8 cellular contexts compared by ENCODE assay signal in genomic region chr12:62192486-62193250, GRCh38.
DNase-seq lines count a peak whose midpoint lies in the region; ATAC-seq and TF ChIP-seq lines count a peak whose summit lies in the region.

No MANE protein-coding gene starts in this region.

- H3K9me2 ChIP-seq in DOHH2 (replicated peaks; ENCODE audit: control insufficient read depth, low read length): no peaks in the 10 kb centered on the region

- H3K4me3 ChIP-seq in DOHH2 (ENCODE audit: low read length): peak overlapping the region; percentile 71
- peak overlapping the region; percentile 62 for H3K4me3 ChIP-seq in HUES64 (ENCODE audit: low read length)
- peak overlapping the region in 3 of 4 experiments; percentile 38 to 58 (median 54) for H3K4me3 ChIP-seq in fibroblast of lung (replicated peaks in 1 of 4; ENCODE audit: control extremely low read depth in 1 of 4, insufficient read depth in 1 of 4, low read depth in 3 of 4, low read length in 4 of 4)
- peak overlapping the region; percentile 85 for H3K4me3 ChIP-seq in thoracic aorta

- peak overlapping the region; percentile 64 to 95 (median 86) for H3K4me3 Mint-ChIP-seq in naive B cell

- H3K4me1 Mint-ChIP-seq in naive B cell: peaks cover 31 to 39% (median 33%) of the 10 kb centered on the region in 3 donors

- peaks cover 33% of the 10 kb centered on the region for H3K27me3 ChIP-seq in DOHH2 (ENCODE audit: control insufficient read depth, low read length)
- peaks cover 45% of the 10 kb centered on the region for H3K27me3 ChIP-seq in HUES64 (ENCODE audit: insufficient read depth, low read length)
- peaks cover 26% of the 10 kb centered on the region for H3K27me3 ChIP-seq in fibroblast of lung (ENCODE audit: control insufficient read depth, insufficient read depth, low read length)
- no peaks in the 10 kb centered on the region for H3K27me3 ChIP-seq in thoracic aorta (replicated peaks; ENCODE audit: insufficient read depth)

- no peak overlapping the region for H3K27ac Mint-ChIP-seq in naive B cell

- peaks cover 25 to 34% (median 31%) of the 10 kb centered on the region in 3 donors for H3K27me3 Mint-ChIP-seq in naive B cell

- H3K4me2 ChIP-seq in DOHH2 (ENCODE audit: low read length): peak overlapping the region; percentile 96
- peak overlapping the region; percentile 88 for H3K4me2 ChIP-seq in fibroblast of lung (ENCODE audit: extremely low read depth, insufficient read depth, low read length)

- H3K9me3 ChIP-seq in DOHH2 (ENCODE audit: control insufficient read depth, insufficient read depth, low read length) (0 out of 2 replicates have a peak, but pooled peaks cover 4% of the 10 kb centered on the region), HUES64 (ENCODE audit: insufficient read depth, low read depth, low read length) (0 out of 2 replicates have a peak, but pooled peaks cover 3% of the 10 kb centered on the region), fibroblast of lung (ENCODE audit: control insufficient read depth, insufficient read depth, low read depth, low read length) (no peaks in the 10 kb centered on the region), thoracic aorta (no peaks in the 10 kb centered on the region)

- H3F3A ChIP-seq in DOHH2 (ENCODE audit: control insufficient read depth, insufficient read depth): no peaks in the 10 kb centered on the region

- H3K36me3 ChIP-seq in DOHH2 (ENCODE audit: control insufficient read depth, low read length) (no peaks in the 10 kb centered on the region), HUES64 (ENCODE audit: insufficient read depth, low read length) (no peaks in the 10 kb centered on the region), fibroblast of lung (ENCODE audit: control insufficient read depth, insufficient read depth, low read length) (no peaks in the 10 kb centered on the region), thoracic aorta (no peaks in the 10 kb centered on the region)

- H3K36me3 Mint-ChIP-seq in naive B cell: no peaks in the 10 kb centered on the region

- H3K4me1 ChIP-seq in DOHH2 (ENCODE audit: control insufficient read depth, low read length): peaks cover 36% of the 10 kb centered on the region
- peaks cover 13% of the 10 kb centered on the region; the same call in 1 of the 2 replicates for H3K4me1 ChIP-seq in HUES64 (ENCODE audit: insufficient read depth, low read length)
- peaks cover 3% of the 10 kb centered on the region for H3K4me1 ChIP-seq in fibroblast of lung (ENCODE audit: control insufficient read depth, extremely low read depth, insufficient read depth, low read length)
- H3K4me1 ChIP-seq in thoracic aorta (ENCODE audit: control insufficient read depth in 1 of 2, low read depth in 2 of 2): peaks cover 6 to 17% of the 10 kb centered on the region in 2 donors

- H3K27ac ChIP-seq in DOHH2 (ENCODE audit: low read depth, low read length): no peak overlapping the region
- no peak overlapping the region for H3K27ac ChIP-seq in HUES64 (ENCODE audit: low read depth, low read length)
- H3K27ac ChIP-seq in fibroblast of lung (ENCODE audit: insufficient read depth, low read length): no peak overlapping the region
- peak overlapping the region; percentile 29 to 54 for H3K27ac ChIP-seq in thoracic aorta

- H3K9me3 Mint-ChIP-seq in naive B cell: peaks cover 0 to 3% (median 0%) of the 10 kb centered on the region in 7 donors

- 13% methylated on average over 20 of the region's 20 CpGs for WGBS in HUES64

- H4K20me1 ChIP-seq in DOHH2 (ENCODE audit: control insufficient read depth, insufficient read depth, low read depth, low read length): no peaks in the 10 kb centered on the region
- H4K20me1 ChIP-seq in fibroblast of lung (ENCODE audit: control insufficient read depth, extremely low read depth, insufficient read depth, low read length): no peaks in the 10 kb centered on the region

- H3K9ac ChIP-seq in HUES64 (ENCODE audit: low read depth, low read length): no peak overlapping the region
- no peak overlapping the region for H3K9ac ChIP-seq in fibroblast of lung (ENCODE audit: insufficient read depth, low read length)

- H3K79me2 ChIP-seq in DOHH2 (ENCODE audit: control insufficient read depth, low read length): no peaks in the 10 kb centered on the region
- no peaks in the 10 kb centered on the region for H3K79me2 ChIP-seq in fibroblast of lung (ENCODE audit: control insufficient read depth, insufficient read depth, low read length)

- ATAC-seq in GM21619 (IDR thresholded peaks at IDR 0.05; ENCODE audit: unreplicated experiment) (peak; percentile 96), naive B cell (ENCODE audit: low read depth in 2 of 2) (peak; percentile 80 to 84), thoracic aorta (ENCODE audit: insufficient number of reproducible peaks, low FRiP score, low read depth) (peak; percentile 94)

- peak; percentile 70 for TF ChIP-seq CTCF in DOHH2 (IDR thresholded peaks at IDR 0.05; ENCODE audit: low read depth, low read length, poor library complexity, severe bottlenecking)
- TF ChIP-seq CTCF in fibroblast of lung (conservative IDR thresholded peaks at IDR 0.05 in 1 of 2, IDR thresholded peaks at IDR 0.05 in 1 of 2; ENCODE audit: low read depth in 1 of 2, low read length in 2 of 2): peak; percentile 70 to 74
- TF ChIP-seq CTCF in thoracic aorta (IDR thresholded peaks at IDR 0.05): peak; percentile 61

- peak overlapping the region; percentile 62 for H2AFZ ChIP-seq in fibroblast of lung (ENCODE audit: low read length)

- DNase-seq in NOMO-1 treated with dmso at 0.1 percent for 144 hours (lab: John Stamatoyannopoulos, UW; ENCODE audit: unreplicated experiment) (peak; percentile 58), fibroblast of lung (ENCODE audit: low read depth in 2 of 2) (peak; percentile 74 to 88), naive B cell (peak; percentile 65), thoracic aorta (ENCODE audit: low spot score) (no peak)
- peak; percentile 55 for DNase-seq in activated T-cell treated with anti-CD3 and anti-CD28 coated beads, Interleukin-2, amount 50 U/mL, for 1 hour

Comparison
In these comparisons a context has a peak if more than half of its experiments do, and no peak if none do; other contexts are left out.
1. H3K27ac ChIP-seq: peak in thoracic aorta (2 of 2); none in DOHH2 (single experiment), HUES64 (single experiment) and fibroblast of lung (single experiment).
2. Peak in every context shown above with its lines, with median percentiles within 50 percentile points of each other: H3K4me3 ChIP-seq, CTCF ChIP-seq and ATAC-seq.